Comparison of ENCODE assay signal across 8 cellular contexts in the genomic region with DNA sequence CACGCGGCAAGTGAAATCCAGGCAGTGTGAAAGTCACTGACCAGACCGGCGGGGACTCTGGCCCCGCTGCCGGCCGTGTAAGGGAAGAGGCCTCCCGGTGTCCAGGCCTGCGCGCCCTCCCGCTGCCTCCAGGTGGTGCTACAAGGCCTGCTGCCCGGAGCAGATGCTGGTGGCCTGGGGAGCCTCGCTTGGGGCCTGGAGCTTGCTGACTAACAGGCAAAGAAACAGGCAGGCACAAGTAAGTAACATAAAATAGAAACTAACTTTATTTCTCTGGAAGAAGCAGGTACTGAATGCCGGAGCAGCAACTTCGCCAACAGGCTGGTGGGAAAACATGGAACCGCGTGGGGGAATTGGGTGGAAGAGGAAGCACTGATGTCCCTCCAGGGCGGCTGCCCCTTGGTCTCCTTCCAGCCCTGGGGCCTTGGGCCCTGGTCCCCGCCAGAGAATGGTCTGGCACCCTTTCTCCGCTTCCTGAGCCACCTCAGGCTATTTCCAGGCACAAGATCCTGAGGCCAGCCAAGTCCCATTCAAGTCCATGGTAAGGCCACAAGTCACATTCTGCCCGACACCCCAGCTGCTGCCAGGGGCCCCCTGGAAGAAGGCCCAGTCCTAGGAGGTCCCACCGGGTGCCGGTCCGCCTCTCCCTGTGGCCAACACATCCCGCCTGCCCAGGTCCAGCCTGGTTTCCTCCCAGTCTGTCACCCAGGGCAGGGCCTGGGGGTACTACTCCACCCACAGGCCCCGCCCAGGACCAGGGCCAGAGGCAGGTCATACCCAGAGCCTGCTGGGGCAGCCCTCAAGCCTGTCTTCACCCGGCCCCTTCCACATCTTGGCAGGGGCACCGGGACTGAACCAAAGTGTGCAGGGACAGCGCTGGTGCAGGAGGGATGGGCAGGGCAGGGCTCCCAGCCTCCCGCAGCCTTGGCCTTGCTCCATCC. TPM values are rescaled to one million over a fixed set of nuclear protein-coding genes. Genes with fewer than 3 reads are reported as not detected.
A peak's percentile ranks its signal among the peaks of the same experiment; 100 is the strongest.
DNase-seq lines count a peak whose midpoint lies in the region; ATAC-seq, FAIRE-seq and TF ChIP-seq lines count a peak whose summit lies in the region.

No MANE protein-coding gene starts in this region.

- CTCF ChIA-PET in A673 (lab: Charles Lee), result interaction anchor here (1.0 kb wide), 2 partner anchors 12 to 31 kb away, joined by 4 to 15 read pairs; no protein-coding TSS in a partner anchor

- no peaks in the 10 kb centered on the region for H3K27me3 ChIP-seq in A673 (replicated peaks; ENCODE audit: insufficient read depth, low read depth, low read length, poor library complexity)

- POLR2A ChIA-PET in A673 (lab: Charles Lee; ENCODE audit: low non-redundant PET), result no interaction called here

- H3K4me1 ChIP-seq in A673 (ENCODE audit: insufficient read depth, low read length, poor library complexity, severe bottlenecking), result no peaks in the 10 kb centered on the region

- no peak overlapping the region for H3K27ac ChIP-seq in A673 (ENCODE audit: low read depth, low read length, poor library complexity, severe bottlenecking)
- H3K27ac ChIP-seq in coronary artery, result peak overlapping the region; percentile 79 to 84

- H3K36me3 ChIP-seq in A673 (ENCODE audit: insufficient read depth, low read length, poor library complexity, severe bottlenecking), result no peaks in the 10 kb centered on the region

- no peak for ATAC-seq in HG03571 (IDR thresholded peaks at IDR 0.05; ENCODE audit: unreplicated experiment)

- intact Hi-C loops in A673 (cut with micrococcal nuclease; ENCODE audit: unreplicated experiment), result no loop called here
- intact Hi-C loops in lower leg skin (cut with DNase I; ENCODE audit: low total_unique reads), result loop anchor here (10.0 kb wide), 1 partner anchor 51 kb away; no protein-coding TSS in a partner anchor

- no peak for FAIRE-seq in GM19239 (lab: Jason Lieb, UNC)

- TF ChIP-seq CTCF in A673 (conservative IDR thresholded peaks at IDR 0.05; ENCODE audit: low read depth, low read length) (peak; percentile 72), coronary artery (IDR thresholded peaks at IDR 0.05) (peak; percentile 97), lower leg skin (IDR thresholded peaks at IDR 0.05) (peak in 1 of 3 donors; percentile 74)

- H3K9me3 ChIP-seq in A673 (ENCODE audit: low read depth, low read length, poor library complexity, severe bottlenecking), result no peaks in the 10 kb centered on the region

- no TSS peak for BruUV-seq in A673 (replicated peaks; lab: Mats Ljungman, UMichigan)

- DNase-seq in A673 (ENCODE audit: low spot score) (peak; percentile 66), GM19239 (ENCODE audit: insufficient read length, low spot score) (peak; percentile 61), NCI-H345 (lab: John Stamatoyannopoulos, UW) (peak; percentile 54), coronary artery (ENCODE audit: low spot score) (peak; percentile 95), lower leg skin (ENCODE audit: low spot score in 2 of 2) (peak; percentile 80 to 97)
- peak; percentile 60 for DNase-seq in activated CD4-positive, alpha-beta T cell treated with anti-CD3 and anti-CD28 coated beads, Interleukin-2, amount 50 U/mL, for 1 hour
- DNase-seq in stimulated activated CD4-positive, alpha-beta T cell treated with anti-CD3 and anti-CD28 coated beads, Interleukin-4, amount 100 ng/mL, for 4 hours, result peak; percentile 56 to 62

- no peak overlapping the region for H3K4me3 ChIP-seq in A673 (ENCODE audit: low read depth, low read length, poor library complexity, severe bottlenecking)
- H3K4me3 ChIP-seq in coronary artery, result peak overlapping the region; percentile 2
- H3K4me3 ChIP-seq in lower leg skin (ENCODE audit: low read depth, poor library complexity, severe bottlenecking), result no peak overlapping the region

- WGBS in lower leg skin, 2 donors, result 22 to 33% methylated on average over 26 to 27 of the region's 30 CpGs

- TF ChIP-seq POLR2A in lower leg skin (IDR thresholded peaks at IDR 0.05), result no peak

RNA-seq across cellular contexts. Expression of a gene that starts 45.0 kb away (rescaled TPM):
- total RNA-seq in A673 (2021) (18.2 and 24.4 TPM in 2 replicates), lower leg skin (100 to 1,000 TPM in 1 of 4 donors, 10 to 100 TPM in 3; 42.3 to 105 (median 53.1) TPM)

RNA-seq across cellular contexts. Expression of a gene that starts 51.7 kb away (rescaled TPM):
- total RNA-seq in A673 (2021), result not detected in 2 replicates
- total RNA-seq in lower leg skin, result not detected
